8 cellular contexts compared by ENCODE assay signal in the genomic region with DNA sequence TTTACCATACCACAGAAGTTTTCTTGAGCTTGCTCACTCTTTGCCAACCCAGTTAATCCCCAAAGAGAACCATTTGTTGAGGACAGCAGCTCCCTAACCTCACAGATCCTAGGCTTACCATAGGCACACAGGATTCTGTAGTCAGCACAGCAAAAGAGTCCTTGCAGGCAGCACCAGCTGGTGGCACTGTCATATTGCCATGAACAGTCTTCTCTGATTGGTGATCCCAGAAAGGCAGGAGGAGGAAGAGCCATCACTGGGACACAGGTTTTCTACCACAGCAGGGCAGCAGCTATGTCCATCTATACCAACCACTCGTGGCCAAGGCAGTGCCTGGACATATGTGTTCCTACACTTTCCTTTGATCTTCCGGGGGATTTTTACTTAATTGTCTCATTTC.
DNase-seq lines count a peak whose midpoint lies in the region; ATAC-seq and TF ChIP-seq lines count a peak whose summit lies in the region.

No MANE protein-coding gene starts in this region.

- no peaks in the 10 kb centered on the region for H3K36me3 Mint-ChIP-seq in activated naive CD8-positive, alpha-beta T cell treated with anti-CD3 and anti-CD28 coated beads, Interleukin-2, amount 50 U/mL, for 24 hours (ENCODE audit: low read depth)

- H3K27me3 ChIP-seq in foreskin keratinocyte, result no peaks in the 10 kb centered on the region

- POLR2A ChIA-PET in AG04449 (lab: Yijun Ruan, JAX) (no interaction called here), GM10248 (lab: Yijun Ruan, JAX) (no interaction called here)

- H3K27ac Mint-ChIP-seq in activated naive CD8-positive, alpha-beta T cell treated with anti-CD3 and anti-CD28 coated beads, Interleukin-2, amount 50 U/mL, for 24 hours, result no peak overlapping the region

- DNase-seq in AG04449 (ENCODE audit: low read depth, low spot score) (no peak), HFF-Myc (ENCODE audit: extremely low read depth, low read depth) (no peak), SHP77 (lab: John Stamatoyannopoulos, UW) (peak; percentile 46 to 54), foreskin keratinocyte (no peak), putamen (ENCODE audit: low spot score) (peak; percentile 83), GM10248 (ENCODE audit: extremely low spot score) (no peak)
- no peak for DNase-seq in activated naive CD8-positive, alpha-beta T cell treated with anti-CD3 and anti-CD28 coated beads, Interleukin-2, amount 50 U/mL, for 24 hours
- DNase-seq in stimulated activated CD4-positive, alpha-beta T cell treated with anti-CD3 and anti-CD28 coated beads, Interleukin-12 subunit alpha, Interleukin-12 subunit beta, amount 100 ng/mL, for 4 hours, result no peak

- H3K4me3 ChIP-seq in AG04449 (ENCODE audit: low read depth, low read length) (no peak overlapping the region), HFF-Myc (replicated peaks; ENCODE audit: low read depth, low read length) (no peak overlapping the region)

- TF ChIP-seq CTCF in AG04449 (IDR thresholded peaks at IDR 0.05; ENCODE audit: insufficient read depth, low read length, missing control alignments) (peak; percentile 24), HFF-Myc (IDR thresholded peaks at IDR 0.05; ENCODE audit: low read depth, low read length, missing control alignments) (peak; percentile 20), foreskin keratinocyte (conservative IDR thresholded peaks at IDR 0.05) (peak; percentile 42), GM10248 (IDR thresholded peaks at IDR 0.05; ENCODE audit: control extremely low read depth, extremely low read depth, low read depth, missing control alignments) (no peak)

- H3K27me3 Mint-ChIP-seq in activated naive CD8-positive, alpha-beta T cell treated with anti-CD3 and anti-CD28 coated beads, Interleukin-2, amount 50 U/mL, for 24 hours, result no peaks in the 10 kb centered on the region

- H3K9me3 Mint-ChIP-seq in activated naive CD8-positive, alpha-beta T cell treated with anti-CD3 and anti-CD28 coated beads, Interleukin-2, amount 50 U/mL, for 24 hours, result no peaks in the 10 kb centered on the region

- H3K4me1 Mint-ChIP-seq in activated naive CD8-positive, alpha-beta T cell treated with anti-CD3 and anti-CD28 coated beads, Interleukin-2, amount 50 U/mL, for 24 hours, result no peaks in the 10 kb centered on the region

- H3K4me3 Mint-ChIP-seq in activated naive CD8-positive, alpha-beta T cell treated with anti-CD3 and anti-CD28 coated beads, Interleukin-2, amount 50 U/mL, for 24 hours, result no peak overlapping the region

- no peak for ATAC-seq in foreskin keratinocyte
- ATAC-seq in activated naive CD8-positive, alpha-beta T cell treated with anti-CD3 and anti-CD28 coated beads, Interleukin-2, amount 50 U/mL, for 24 hours, result no peak

- no peaks in the 10 kb centered on the region for H3K4me1 ChIP-seq in foreskin keratinocyte

- CTCF ChIA-PET in AG04449 (lab: Yijun Ruan, JAX), result interaction anchor here (1.0 to 1.4 kb wide), 2 partner anchors 247 to 289 kb away, joined by 3 read pairs; no protein-coding TSS in a partner anchor
- CTCF ChIA-PET in GM10248 (lab: Yijun Ruan, JAX), result interaction anchor here (1.0 to 1.6 kb wide), 2 partner anchors 114 to 248 kb away, joined by 3 read pairs; no protein-coding TSS in a partner anchor

- H3K27ac ChIP-seq in foreskin keratinocyte, result no peak overlapping the region

Comparison
In these comparisons a context has a peak if more than half of its experiments do, and no peak if none do; other contexts are left out.
1. DNase-seq: peak in SHP77 (2 of 2) and putamen (single experiment); none in AG04449 (single experiment), HFF-Myc (single experiment), foreskin keratinocyte (0 of 2), GM10248 (single experiment), activated naive CD8-positive, alpha-beta T cell treated with anti-CD3 and anti-CD28 coated beads, Interleukin-2, amount 50 U/mL, for 24 hours (single experiment) and stimulated activated CD4-positive, alpha-beta T cell treated with anti-CD3 and anti-CD28 coated beads, Interleukin-12 subunit alpha, Interleukin-12 subunit beta, amount 100 ng/mL, for 4 hours (single experiment).